In the genomic region with DNA sequence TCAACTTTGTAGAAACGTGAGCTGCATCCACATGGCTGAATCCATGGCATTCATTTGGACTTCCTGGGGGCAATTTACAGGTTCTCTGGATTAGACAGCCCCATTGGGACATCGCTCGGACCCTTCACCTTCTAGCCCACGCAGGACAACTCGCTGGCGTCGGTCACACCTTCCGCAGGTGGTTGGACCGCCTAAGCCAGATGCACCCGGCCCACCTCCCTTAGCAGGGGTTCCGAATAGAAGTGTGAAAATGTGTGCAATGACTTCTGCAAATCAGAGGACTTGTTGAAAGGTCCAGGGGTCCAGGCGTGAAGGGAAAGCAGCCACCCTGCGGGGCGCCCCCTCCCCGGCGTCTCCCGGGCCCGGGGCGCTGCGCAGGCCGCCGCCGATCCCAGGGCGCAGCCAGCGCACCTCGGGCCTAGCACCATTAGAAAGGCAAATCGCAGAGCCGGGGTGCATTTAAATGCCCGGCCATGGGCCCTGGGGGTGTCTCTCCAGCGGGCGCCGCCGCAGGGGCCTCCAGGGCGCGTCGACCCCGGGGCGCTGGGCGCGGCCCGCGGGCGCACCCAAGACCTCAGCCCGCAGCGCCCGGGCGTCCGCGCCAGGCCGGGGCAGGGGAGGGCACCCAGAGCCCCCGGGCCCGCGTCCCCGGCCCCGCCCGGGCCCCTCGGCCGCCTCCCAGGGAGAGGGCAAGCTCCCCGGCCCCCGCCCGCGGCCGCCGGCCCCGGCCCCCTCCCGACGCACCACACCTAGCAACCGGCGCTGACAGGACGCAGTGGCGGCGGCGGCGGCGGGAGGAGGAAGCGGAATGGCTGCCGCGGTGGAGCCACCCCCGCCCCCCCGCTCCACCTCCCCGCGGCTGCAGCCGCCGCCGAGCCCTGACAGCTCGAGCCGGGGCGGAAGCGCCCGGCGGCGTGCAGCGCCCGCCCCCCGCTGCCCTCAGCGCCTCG, we compare ENCODE assay signal across 8 cellular contexts. TPM values are rescaled to one million over a fixed set of nuclear protein-coding genes. Genes with fewer than 3 reads are reported as not detected.
A peak's percentile ranks its signal among the peaks of the same experiment; 100 is the strongest.
DNase-seq lines count a peak whose midpoint lies in the region; ATAC-seq and TF ChIP-seq lines count a peak whose summit lies in the region.

No MANE protein-coding gene starts in this region.

- H3K9me3 ChIP-seq in prostate gland: no peaks in the 10 kb centered on the region
- H3K9me3 ChIP-seq in uterus: no peaks in the 10 kb centered on the region

- 7% methylated on average over 28 of the region's 97 CpGs for WGBS in prostate gland

- no peaks in the 10 kb centered on the region for H3K27me3 ChIP-seq in prostate gland (replicated peaks; ENCODE audit: insufficient read depth)
- no peaks in the 10 kb centered on the region for H3K27me3 ChIP-seq in uterus

- H3K27ac ChIP-seq in prostate gland: peak overlapping the region; percentile 67
- peak overlapping the region; percentile 85 to 87 for H3K27ac ChIP-seq in uterus

- ATAC-seq in GM21423 (IDR thresholded peaks at IDR 0.05; ENCODE audit: unreplicated experiment) (peak; percentile 72), left ventricle myocardium superior (peak; percentile 70)

- H3K4me1 ChIP-seq in prostate gland (replicated peaks): no peaks in the 10 kb centered on the region
- H3K4me1 ChIP-seq in uterus: peaks cover 3 to 6% of the 10 kb centered on the region in 2 donors

- DNase-seq in Caki2 (ENCODE audit: low read depth) (peak; percentile 43), HuH-7 (ENCODE audit: low spot score) (peak; percentile 64), SKM-1 treated with dmso at 0.1 percent for 144 hours (lab: John Stamatoyannopoulos, UW; ENCODE audit: unreplicated experiment) (peak; percentile 55), left ventricle myocardium superior (peak; percentile 87), prostate gland (ENCODE audit: low spot score) (peak; percentile 65), uterus (peak; percentile 66 to 71)
- peak; percentile 32 for DNase-seq in activated naive CD8-positive, alpha-beta T cell treated with anti-CD3 and anti-CD28 coated beads, Interleukin-2, amount 50 U/mL, for 16 hours (ENCODE audit: low read depth, low spot score)

- no peak for TF ChIP-seq POLR2A in prostate gland (IDR thresholded peaks at IDR 0.05)
- no peak for TF ChIP-seq POLR2A in uterus (IDR thresholded peaks at IDR 0.05)

- peak overlapping the region; percentile 62 to 77 for H3K4me3 ChIP-seq in prostate gland
- peak overlapping the region; percentile 52 to 68 for H3K4me3 ChIP-seq in uterus

- in situ Hi-C loops in Caki2 (cut with HindIII; ENCODE audit: low pct_unique_long_range_greater_than_20kb, low sequenced_read_pairs): no loop called here

- intact Hi-C loops in left ventricle myocardium superior (cut with micrococcal nuclease) (loop anchor here (10.0 kb wide), 1 partner anchor 75 kb away; no protein-coding TSS in a partner anchor), prostate gland (cut with DNase I) (loop anchor here (5.0 to 10.0 kb wide), 2 partner anchors 47 to 95 kb away; no protein-coding TSS in a partner anchor), uterus (cut with DNase I; ENCODE audit: low total_unique reads) (no loop called here)

- TF ChIP-seq CTCF in prostate gland (IDR thresholded peaks at IDR 0.05): no peak
- TF ChIP-seq CTCF in uterus (IDR thresholded peaks at IDR 0.05): no peak

- H3K36me3 ChIP-seq in prostate gland (no peaks in the 10 kb centered on the region), uterus (no peaks in the 10 kb centered on the region)

RNA-seq across cellular contexts. Expression of gene JAZF1, which starts 1.2 kb away (rescaled TPM):
- total RNA-seq in Caki2 (2014; rRNA removed; shearing (Covaris generic); ENCODE audit: low replicate concordance): 4.0 and 5.4 TPM in 2 replicates
- total RNA-seq in left ventricle myocardium superior: 23.2 TPM
- 10 to 100 TPM in 1 of 2 donors, 1 to 10 TPM in 1; 9.3 to 37.4 TPM for total RNA-seq in prostate gland
- 10 to 100 TPM; 27.6 to 58.5 (median 34.4) TPM for total RNA-seq in uterus

Comparison
In these comparisons a context has a peak if more than half of its experiments do, and no peak if none do; other contexts are left out.
1. Peak in every context shown above with its lines: DNase-seq, ATAC-seq, H3K4me3 ChIP-seq and H3K27ac ChIP-seq.
2. DNase-seq: peak in every context shown above with its lines; median percentile 87 in left ventricle myocardium superior; 68 in uterus; 65 in prostate gland; 64 in HuH-7; 55 in SKM-1 treated with dmso at 0.1 percent for 144 hours; 43 in Caki2; 32 in activated naive CD8-positive, alpha-beta T cell treated with anti-CD3 and anti-CD28 coated beads, Interleukin-2, amount 50 U/mL, for 16 hours.